Comparison of ENCODE assay signal across 25 cellular contexts in the genomic region with DNA sequence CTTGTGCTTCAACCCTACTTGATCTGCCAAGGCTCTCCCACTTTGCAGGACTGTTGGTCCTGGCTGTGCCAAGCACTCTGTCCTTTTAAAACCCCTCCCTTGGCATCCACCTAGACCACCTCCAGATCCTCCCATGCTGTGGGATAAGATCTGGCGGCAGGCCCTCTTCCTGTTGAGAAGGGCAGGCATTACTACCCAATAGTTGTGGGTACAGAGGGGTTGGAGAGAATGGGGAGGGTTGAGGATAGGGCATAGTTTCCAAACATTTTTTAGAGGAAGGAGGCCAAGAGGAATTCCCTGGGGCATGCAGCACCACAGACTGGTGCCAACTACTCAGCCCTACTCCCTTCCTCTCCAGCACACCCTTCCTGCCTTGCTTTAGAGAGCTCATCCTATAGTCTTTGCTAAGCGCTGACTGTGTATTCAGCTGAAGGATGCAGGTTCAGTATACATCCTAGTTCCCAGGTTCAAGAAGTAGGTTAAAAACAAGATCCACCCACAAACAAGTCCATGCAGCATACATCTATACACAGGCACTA.
"Had no signal": no experiment of that assay in that cellular context is flagged by ENCODE, and none has a peak within 500 bp of the region (broad histone marks: within the 10 kb centered on the region; RNA-seq: fewer than 3 reads in every experiment).

No MANE protein-coding gene starts in this region.

- DNase-seq: activated CD4-positive, alpha-beta memory T cell treated with anti-CD3 and anti-CD28 coated beads for 36 hours; activated CD4-positive, alpha-beta T cell treated with anti-CD3 and anti-CD28 coated beads, Interleukin-2, amount 10 ng/mL, durations not matched to agents 24 days and 14 days; activated CD4-positive, CD25-positive, alpha-beta regulatory T cell treated with anti-CD3 and anti-CD28 coated beads, Interleukin-2, amount 50 U/mL, for 72 hours; activated CD8-positive, alpha-beta memory T cell treated with anti-CD3 and anti-CD28 coated beads, Interleukin-2, amount 50 U/mL, for 4 hours; activated effector memory CD4-positive, alpha-beta T cell treated with anti-CD3 and anti-CD28 coated beads, Interleukin-2, amount 50 U/mL, for 16 hours; activated naive CD4-positive, alpha-beta T cell treated with anti-CD3 and anti-CD28 coated beads for 36 hours; activated naive CD8-positive, alpha-beta T cell treated with anti-CD3 and anti-CD28 coated beads for 36 hours; activated T-cell treated with anti-CD3 and anti-CD28 coated beads, Interleukin-2, amount 50 U/mL, for 1 hour; adrenal gland; caudate nucleus; endodermal cell; heart right ventricle; left ventricle myocardium superior; naive B cell; nucleus accumbens; pancreas; psoas muscle; stimulated activated CD4-positive, alpha-beta T cell treated with anti-CD3 and anti-CD28 coated beads, Interleukin-15, amount 100 ng/mL, for 24 hours; stimulated activated CD4-positive, alpha-beta T cell treated with anti-CD3 and anti-CD28 coated beads, Interleukin-2, amount 100 ng/mL, for 24 hours; stimulated activated naive B cell treated with anti-CD40 and anti-IgM and Interleukin-4, amounts not matched to agents 10 μg/mL and 1 μg/mL and 100 μg/mL, for 72 hours; T-helper 17 cell; T1000; trophoblast cell had no signal

- ATAC-seq: heart right ventricle; left ventricle myocardium superior; pancreas; psoas muscle; stimulated activated naive B cell treated with anti-CD40 and anti-IgM and Interleukin-4, amounts not matched to agents 10 μg/mL and 1 μg/mL and 100 μg/mL, for 72 hours; T-helper 17 cell had no signal

- H3K27ac ChIP-seq: adrenal gland, esophagus muscularis mucosa, foreskin keratinocyte, heart right ventricle, pancreas, psoas muscle had no signal
